In genomic region chr15:90064931-90065681, GRCh38 we compare ENCODE assay signal across 9 cellular contexts. TPM values are rescaled to one million over a fixed set of nuclear protein-coding genes. Genes with fewer than 3 reads are reported as not detected.
A peak's percentile ranks its signal among the peaks of the same experiment; 100 is the strongest.
DNase-seq lines count a peak whose midpoint lies in the region; FAIRE-seq and TF ChIP-seq lines count a peak whose summit lies in the region.
"Had no signal": no experiment of that assay in that cellular context is flagged by ENCODE, and none has a peak within 500 bp of the region (broad histone marks: within the 10 kb centered on the region; RNA-seq: fewer than 3 reads in every experiment).

No MANE protein-coding gene starts in this region.

- no peaks in the 10 kb centered on the region for H3K9me3 Mint-ChIP-seq in mesothelial cell of epicardium

- H2BK15ac ChIP-seq in H1 (ENCODE audit: low read length): peak overlapping the region; percentile 75; the same call in 1 of the 2 replicates

- peaks cover 6% of the 10 kb centered on the region for H3K36me3 Mint-ChIP-seq in mesothelial cell of epicardium

- H3K27ac Mint-ChIP-seq in mesothelial cell of epicardium: peak overlapping the region; percentile 34

- H2BK20ac ChIP-seq in H1 (ENCODE audit: low read length): no peak overlapping the region

- no peak overlapping the region for H3K14ac ChIP-seq in H1 (ENCODE audit: insufficient read length)

- no peaks in the 10 kb centered on the region for H3K27me3 ChIP-seq in OCI-LY3 (ENCODE audit: low read depth, low read length)
- no peaks in the 10 kb centered on the region for H3K27me3 ChIP-seq in H1 (replicated peaks in 1 of 4; ENCODE audit: control insufficient read depth in 3 of 4, extremely low read depth in 1 of 4, insufficient read depth in 3 of 4, low read length in 3 of 4)
- no peaks in the 10 kb centered on the region for H3K27me3 ChIP-seq in tibial artery

- no peaks in the 10 kb centered on the region for H3K9me3 ChIP-seq in OCI-LY3 (ENCODE audit: insufficient read depth, low read length)
- H3K9me3 ChIP-seq in H1 (ENCODE audit: insufficient read depth in 2 of 2, low read depth in 1 of 2, low read length in 1 of 2): no peaks in the 10 kb centered on the region
- no peaks in the 10 kb centered on the region for H3K9me3 ChIP-seq in tibial artery

- H3K4me3 ChIP-seq in OCI-LY3 (ENCODE audit: low read length): no peak overlapping the region
- no peak overlapping the region; a peak in 1 of 8 replicates for H3K4me3 ChIP-seq in H1 (ENCODE audit: extremely low read depth in 1 of 4, insufficient read depth in 2 of 4, low read depth in 3 of 4, low read length in 4 of 4)
- H3K4me3 ChIP-seq in tibial artery: peak overlapping the region in 1 of 2 donors; percentile 7

- no peak overlapping the region for H3K4ac ChIP-seq in H1 (replicated peaks; ENCODE audit: insufficient read length, low read depth, low read length)

- CTCF ChIA-PET in H1 (lab: Charles Lee; ENCODE audit: partially characterized antibody): interaction anchor here (0.8 to 1.6 kb wide), 9 partner anchors 10 to 1822 kb away, joined by 3 to 6 read pairs (median 3); no protein-coding TSS in a partner anchor

- H3K4me1 Mint-ChIP-seq in mesothelial cell of epicardium: peaks cover 25% of the 10 kb centered on the region

- no peak overlapping the region for H4K5ac ChIP-seq in H1 (ENCODE audit: insufficient read length, low read depth, low read length)

- H3K4me1 ChIP-seq in OCI-LY3 (ENCODE audit: low read length) (peaks cover 58% of the 10 kb centered on the region), H1 (replicated peaks in 1 of 4; ENCODE audit: control insufficient read depth in 3 of 4, insufficient read depth in 4 of 4, low read length in 3 of 4) (peaks cover 5 to 42% (median 34%) of the 10 kb centered on the region in 4 experiments), tibial artery (peaks cover 0 to 41% (median 29%) of the 10 kb centered on the region in 4 donors)

- no peak overlapping the region for H3K56ac ChIP-seq in H1 (replicated peaks; ENCODE audit: insufficient read length, low read depth, low read length)

- H3K23ac ChIP-seq in H1 (ENCODE audit: insufficient read length): no peak overlapping the region

- WGBS in H1 (ENCODE audit: extremely low coverage in 1 of 2, insufficient coverage in 1 of 2, insufficient read length in 1 of 2, insufficient replicate concordance in 2 of 2, low coverage in 1 of 2, low lambda C conversion rate in 2 of 2, missing lambda C conversion rate in 1 of 2), 2 experiments: 76% methylated on average over 29 of the region's 30 CpGs; no CpG with 5 or more reads in 1 of the 2 experiments

- peaks cover 6% of the 10 kb centered on the region; the same call in 1 of the 2 replicates for H3K79me1 ChIP-seq in H1 (ENCODE audit: low read depth, low read length)

- H2BK5ac ChIP-seq in H1 (ENCODE audit: low read depth, low read length): peak overlapping the region; percentile 80; the same call in 1 of the 2 replicates

- TF ChIP-seq RAD21 in H1 (IDR thresholded peaks at IDR 0.05 in 1 of 2, conservative IDR thresholded peaks at IDR 0.05 in 1 of 2; ENCODE audit: low read depth in 2 of 2, low read length in 2 of 2): no peak

- no peak for TF ChIP-seq POLR2A in H1 (IDR thresholded peaks at IDR 0.05; ENCODE audit: control extremely low read depth in 1 of 2, low read depth in 2 of 2, low read length in 2 of 2)

- H3K23me2 ChIP-seq in H1 (ENCODE audit: low read depth, low read length): no peaks in the 10 kb centered on the region

- no peak overlapping the region for H3K9ac ChIP-seq in OCI-LY3 (ENCODE audit: low read length)
- no peak overlapping the region for H3K9ac ChIP-seq in H1 (replicated peaks in 1 of 4; ENCODE audit: extremely low read depth in 1 of 4, low read depth in 3 of 4, low read length in 3 of 4)

- no peak overlapping the region for H3K4me2 ChIP-seq in OCI-LY3 (ENCODE audit: low read length)
- H3K4me2 ChIP-seq in H1 (ENCODE audit: insufficient read depth in 1 of 2, low read depth in 2 of 2, low read length in 2 of 2): peak overlapping the region in 1 of 2 experiments; percentile 11; a peak in 1 of 4 replicates

- H4K8ac ChIP-seq in H1 (ENCODE audit: extremely low read depth, insufficient read depth, low read length): no peak overlapping the region; the same call in 1 of the 2 replicates

- H3K18ac ChIP-seq in H1 (ENCODE audit: extremely low read depth, low read length): peak overlapping the region; percentile 38; the same call in 1 of the 2 replicates

- peak overlapping the region; percentile 94 for H2BK12ac ChIP-seq in H1 (ENCODE audit: low read depth, low read length)

- no peaks in the 10 kb centered on the region for H4K20me1 ChIP-seq in OCI-LY3 (ENCODE audit: insufficient read depth, low read length)
- no peaks in the 10 kb centered on the region for H4K20me1 ChIP-seq in H1 (replicated peaks in 1 of 2; ENCODE audit: control insufficient read depth in 1 of 2, insufficient read depth in 2 of 2, low read length in 2 of 2)

- DNase-seq in H1 (ENCODE audit: low read depth in 1 of 2, low spot score in 2 of 2) (no peak), mesothelial cell of epicardium (ENCODE audit: low spot score in 2 of 2, unreplicated experiment in 2 of 2) (no peak), tibial artery (peak; percentile 63 to 80), DMS153 (lab: John Stamatoyannopoulos, UW) (no peak), NCI-H2196 treated with DMSO at 0.1 percent for 48 hours (lab: John Stamatoyannopoulos, UW; ENCODE audit: unreplicated experiment) (no peak), NCI-H2171 (lab: John Stamatoyannopoulos, UW) (no peak)
- DNase-seq in effector CD4-positive, alpha-beta T cell: no peak
- DNase-seq: NCI-H1092 had no signal

- peak overlapping the region; percentile 70 for H4K91ac ChIP-seq in H1 (replicated peaks; ENCODE audit: insufficient read length, low read length)

- no peaks in the 10 kb centered on the region for H3K27me3 Mint-ChIP-seq in mesothelial cell of epicardium (ENCODE audit: low read depth)

- intact Hi-C loops in tibial artery (cut with DNase I; ENCODE audit: low total_unique reads): loop anchor here (5.0 to 10.0 kb wide), 2 partner anchors 60 to 153 kb away; partner anchors contain the start of genes ARPIN and ZNF710

- H2AK5ac ChIP-seq in H1 (ENCODE audit: low read depth, low read length): peak overlapping the region; percentile 60; the same call in 1 of the 2 replicates

- H2BK120ac ChIP-seq in H1 (replicated peaks; ENCODE audit: low read depth, low read length): peak overlapping the region; percentile 3

- no peak overlapping the region for H3K4me3 Mint-ChIP-seq in mesothelial cell of epicardium

- TF ChIP-seq EP300 in H1 (IDR thresholded peaks at IDR 0.05; ENCODE audit: borderline replicate concordance in 1 of 2, low read depth in 2 of 2, low read length in 2 of 2): no peak

- H3K36me3 ChIP-seq in OCI-LY3 (replicated peaks; ENCODE audit: low read depth, low read length) (peaks cover 30% of the 10 kb centered on the region), H1 (ENCODE audit: control insufficient read depth in 2 of 4, insufficient read depth in 4 of 4, low read length in 3 of 4) (peaks cover 0 to 9% (median 1%) of the 10 kb centered on the region in 4 experiments; a peak in 2 of 8 replicates), tibial artery (peaks cover 8 to 27% (median 22%) of the 10 kb centered on the region in 3 donors)

- no peak for TF ChIP-seq CTCF in OCI-LY3 (IDR thresholded peaks at IDR 0.05; ENCODE audit: low read depth, low read length)
- no peak for TF ChIP-seq CTCF in H1 (IDR thresholded peaks at IDR 0.05; ENCODE audit: control extremely low read depth in 1 of 3, insufficient read depth in 1 of 3, low read depth in 1 of 3, low read length in 3 of 3)
- TF ChIP-seq CTCF in mesothelial cell of epicardium (IDR thresholded peaks at IDR 0.05; ENCODE audit: unreplicated experiment): no peak
- TF ChIP-seq CTCF in tibial artery (IDR thresholded peaks at IDR 0.05): no peak

- H3K79me2 ChIP-seq in OCI-LY3 (ENCODE audit: low read length): peaks cover 85% of the 10 kb centered on the region
- H3K79me2 ChIP-seq in H1 (ENCODE audit: control insufficient read depth in 1 of 2, insufficient read depth in 2 of 2, low read length in 2 of 2): peaks cover 0 to 2% of the 10 kb centered on the region in 2 experiments; a peak in 2 of 4 replicates

- POLR2A ChIA-PET in H1 (lab: Charles Lee; ENCODE audit: partially characterized antibody): interaction anchor here (0.8 to 1.7 kb wide), 5 partner anchors 10 to 65 kb away, joined by 3 to 5 read pairs (median 4); no protein-coding TSS in a partner anchor

- no peak overlapping the region for H2AFZ ChIP-seq in OCI-LY3 (ENCODE audit: low read depth, low read length)
- H2AFZ ChIP-seq in H1 (ENCODE audit: low read length): no peak overlapping the region

- no peak for FAIRE-seq in H1 (lab: Jason Lieb, UNC)

- peak overlapping the region; percentile 98 for H3K27ac ChIP-seq in OCI-LY3 (ENCODE audit: low read length)
- H3K27ac ChIP-seq in H1 (ENCODE audit: low read depth, low read length): peak overlapping the region; percentile 29; the same call in 1 of the 2 replicates
- H3K27ac ChIP-seq in tibial artery: peak overlapping the region; percentile 60 to 64

TF ChIP-seq in H1, 55 proteins besides CTCF, POLR2A, EP300 and RAD21:
- no peak for TF ChIP-seq CEBPB (IDR thresholded peaks at IDR 0.05; ENCODE audit: low read depth, low read length)
- no peak for TF ChIP-seq SAP30 (IDR thresholded peaks at IDR 0.05; ENCODE audit: insufficient read depth, insufficient replicate concordance, low read length)
- 0 out of 2 replicates have a peak, but pooled peaks have one; percentile 48 for TF ChIP-seq RBBP5 (IDR thresholded peaks at IDR 0.05; ENCODE audit: borderline replicate concordance, low read depth, low read length)
- no peak for TF ChIP-seq SIN3A (conservative IDR thresholded peaks at IDR 0.05 in 1 of 2, IDR thresholded peaks at IDR 0.05 in 1 of 2; ENCODE audit: low read depth in 1 of 2, low read length in 2 of 2)
- no peak for TF ChIP-seq GTF2F1 (IDR thresholded peaks at IDR 0.05; ENCODE audit: borderline replicate concordance, low read depth, low read length)
- TF ChIP-seq ATF3 (IDR thresholded peaks at IDR 0.05; ENCODE audit: insufficient read depth, low read depth, low read length): no peak
- TF ChIP-seq ASH2L (IDR thresholded peaks at IDR 0.05; ENCODE audit: low read length): peak; percentile 20

RNA-seq across cellular contexts. Expression of gene IDH2, which starts 37.2 kb away (rescaled TPM):
- total RNA-seq in H1 (2021; fragmentation: NEBNext Ultra II Directional; extraction: Animal tissue kit (Norgen Biotek cat#: 25700)): 64.2 and 64.6 TPM in 2 replicates
- polyA plus RNA-seq in H1 (2011; rRNA removed): 79.7 and 84.6 TPM in 2 replicates
- 83.6 TPM for polyA plus RNA-seq in H1 (2011; cell fraction: cytosol; rRNA removed)
- polyA plus RNA-seq in H1 (2011; cell fraction: nucleus; rRNA removed): 83.9 TPM
- polyA plus RNA-seq in H1 (2012, experiment 1 of 2): 57.0 to 99.4 TPM (median 81.5 TPM) in 4 replicates
- 63.6 TPM for polyA plus RNA-seq in H1 (2012, experiment 2 of 2)
- polyA plus RNA-seq in H1 (2013, experiment 1 of 2): 43.8 TPM
- 40.8 TPM for polyA plus RNA-seq in H1 (2013, experiment 2 of 2)
- polyA minus RNA-seq in H1 (2011; rRNA and poly(A)+ RNA removed): 67.3 and 74.7 TPM in 2 replicates
- polyA minus RNA-seq in H1 (2011; cell fraction: cytosol; rRNA and poly(A)+ RNA removed): 43.6 TPM
- 18.6 TPM for polyA minus RNA-seq in H1 (2011; cell fraction: nucleus; rRNA and poly(A)+ RNA removed)
- total RNA-seq in mesothelial cell of epicardium: 126 to 132 TPM (median 127 TPM) in 3 replicates

Comparison
In these comparisons a context has a peak if more than half of its experiments do, and no peak if none do; other contexts are left out.
1. H3K27ac ChIP-seq: peak in every context shown above with its lines; median percentile 98 in OCI-LY3; 62 in tibial artery; 29 in H1.
2. DNase-seq: peak in tibial artery (2 of 2); none in H1 (0 of 2), mesothelial cell of epicardium (0 of 2), effector CD4-positive, alpha-beta T cell (single experiment), DMS153 (single experiment), NCI-H2196 treated with DMSO at 0.1 percent for 48 hours (single experiment) and NCI-H2171 (single experiment).